Comparison of ENCODE assay signal across 8 cellular contexts in the genomic region with DNA sequence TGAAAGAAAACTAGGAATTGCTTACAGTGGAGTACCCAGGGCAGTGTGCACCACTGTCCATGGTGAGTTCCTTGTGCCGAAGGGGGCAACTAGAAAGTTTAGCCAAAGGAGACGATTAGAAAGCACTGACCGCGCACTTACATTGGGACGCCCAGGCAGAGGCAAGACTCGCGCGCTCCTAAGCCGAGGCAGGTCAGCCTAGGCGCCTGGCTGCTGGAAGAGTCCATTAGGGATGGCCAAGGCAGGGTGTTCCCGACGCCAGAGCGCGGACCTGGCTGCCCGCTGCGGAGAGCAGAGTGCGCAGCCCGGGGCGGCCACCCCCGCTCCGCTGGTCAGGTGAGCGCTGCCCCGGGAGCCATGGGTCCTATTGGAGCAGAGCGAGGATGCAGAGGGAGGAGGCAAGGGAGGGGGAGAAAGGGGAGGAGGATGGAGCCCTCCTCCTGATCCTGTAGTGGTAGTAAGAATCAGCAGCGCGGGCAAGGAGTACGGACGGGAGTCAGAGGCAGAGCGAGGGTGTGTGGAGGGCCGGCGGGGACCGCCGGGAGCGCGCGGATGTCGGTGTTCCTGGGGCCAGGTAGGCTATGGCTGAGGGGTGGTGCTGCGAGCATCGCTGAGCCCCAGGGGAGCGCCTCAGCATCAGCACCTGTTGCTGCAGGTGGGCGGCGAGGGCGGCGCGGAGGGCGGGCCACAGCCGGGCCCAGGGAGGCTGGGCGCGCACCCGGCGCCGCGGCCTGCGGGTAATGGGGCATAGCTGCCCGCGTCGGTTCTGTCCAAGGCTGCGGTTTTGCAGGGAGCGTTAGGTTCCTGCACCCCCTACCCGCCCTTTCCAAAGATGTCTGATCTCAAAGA. TPM values are rescaled to one million over a fixed set of nuclear protein-coding genes. Genes with fewer than 3 reads are reported as not detected.
DNase-seq lines count a peak whose midpoint lies in the region; ATAC-seq, FAIRE-seq and TF ChIP-seq lines count a peak whose summit lies in the region.

A gene with protein sequence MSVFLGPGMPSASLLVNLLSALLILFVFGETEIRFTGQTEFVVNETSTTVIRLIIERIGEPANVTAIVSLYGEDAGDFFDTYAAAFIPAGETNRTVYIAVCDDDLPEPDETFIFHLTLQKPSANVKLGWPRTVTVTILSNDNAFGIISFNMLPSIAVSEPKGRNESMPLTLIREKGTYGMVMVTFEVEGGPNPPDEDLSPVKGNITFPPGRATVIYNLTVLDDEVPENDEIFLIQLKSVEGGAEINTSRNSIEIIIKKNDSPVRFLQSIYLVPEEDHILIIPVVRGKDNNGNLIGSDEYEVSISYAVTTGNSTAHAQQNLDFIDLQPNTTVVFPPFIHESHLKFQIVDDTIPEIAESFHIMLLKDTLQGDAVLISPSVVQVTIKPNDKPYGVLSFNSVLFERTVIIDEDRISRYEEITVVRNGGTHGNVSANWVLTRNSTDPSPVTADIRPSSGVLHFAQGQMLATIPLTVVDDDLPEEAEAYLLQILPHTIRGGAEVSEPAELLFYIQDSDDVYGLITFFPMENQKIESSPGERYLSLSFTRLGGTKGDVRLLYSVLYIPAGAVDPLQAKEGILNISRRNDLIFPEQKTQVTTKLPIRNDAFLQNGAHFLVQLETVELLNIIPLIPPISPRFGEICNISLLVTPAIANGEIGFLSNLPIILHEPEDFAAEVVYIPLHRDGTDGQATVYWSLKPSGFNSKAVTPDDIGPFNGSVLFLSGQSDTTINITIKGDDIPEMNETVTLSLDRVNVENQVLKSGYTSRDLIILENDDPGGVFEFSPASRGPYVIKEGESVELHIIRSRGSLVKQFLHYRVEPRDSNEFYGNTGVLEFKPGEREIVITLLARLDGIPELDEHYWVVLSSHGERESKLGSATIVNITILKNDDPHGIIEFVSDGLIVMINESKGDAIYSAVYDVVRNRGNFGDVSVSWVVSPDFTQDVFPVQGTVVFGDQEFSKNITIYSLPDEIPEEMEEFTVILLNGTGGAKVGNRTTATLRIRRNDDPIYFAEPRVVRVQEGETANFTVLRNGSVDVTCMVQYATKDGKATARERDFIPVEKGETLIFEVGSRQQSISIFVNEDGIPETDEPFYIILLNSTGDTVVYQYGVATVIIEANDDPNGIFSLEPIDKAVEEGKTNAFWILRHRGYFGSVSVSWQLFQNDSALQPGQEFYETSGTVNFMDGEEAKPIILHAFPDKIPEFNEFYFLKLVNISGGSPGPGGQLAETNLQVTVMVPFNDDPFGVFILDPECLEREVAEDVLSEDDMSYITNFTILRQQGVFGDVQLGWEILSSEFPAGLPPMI (N-terminal part only) (plus strand): TSS at position 454 of the 849 bp plus-strand sequence. CDS start 99 bp downstream, at position 553.

- no peaks in the 10 kb centered on the region for H3K36me3 Mint-ChIP-seq in activated CD8-positive, alpha-beta T cell treated with anti-CD3 and anti-CD28 coated beads for 36 hours (ENCODE audit: low read depth)
- no peaks in the 10 kb centered on the region for H3K36me3 Mint-ChIP-seq in nephron (ENCODE audit: low read depth)

- no peak for TF ChIP-seq POLR2A in GM12891 (IDR thresholded peaks at IDR 0.05; ENCODE audit: low read depth, low read length)

- H3K9me3 Mint-ChIP-seq in activated CD8-positive, alpha-beta T cell treated with anti-CD3 and anti-CD28 coated beads for 36 hours, result no peaks in the 10 kb centered on the region
- no peaks in the 10 kb centered on the region for H3K9me3 Mint-ChIP-seq in nephron

- TF ChIP-seq CTCF in A673 (conservative IDR thresholded peaks at IDR 0.05; ENCODE audit: low read depth, low read length), result no peak
- TF ChIP-seq CTCF in activated CD8-positive, alpha-beta T cell treated with anti-CD3 and anti-CD28 coated beads for 36 hours (IDR thresholded peaks at IDR 0.05), result no peak
- TF ChIP-seq CTCF in foreskin fibroblast (IDR thresholded peaks at IDR 0.05; ENCODE audit: low read depth, low read length), result no peak
- TF ChIP-seq CTCF in nephron (IDR thresholded peaks at IDR 0.05; ENCODE audit: unreplicated experiment in 3 of 3), result no peak

- peak; percentile 47 for ATAC-seq in activated CD8-positive, alpha-beta T cell treated with anti-CD3 and anti-CD28 coated beads for 36 hours
- ATAC-seq in GM21390 (IDR thresholded peaks at IDR 0.05; ENCODE audit: unreplicated experiment) (no peak), HG03196 (IDR thresholded peaks at IDR 0.05; ENCODE audit: unreplicated experiment) (no peak)

- CTCF ChIA-PET in A673 (lab: Charles Lee), result no interaction called here
- CTCF ChIA-PET in activated CD8-positive, alpha-beta T cell treated with anti-CD3 and anti-CD28 coated beads for 36 hours (lab: Charles Lee), result no interaction called here

- H3K27me3 ChIP-seq in A673 (replicated peaks; ENCODE audit: insufficient read depth, low read depth, low read length, poor library complexity), result peaks cover 32% of the 10 kb centered on the region

- H3K36me3 ChIP-seq in A673 (ENCODE audit: insufficient read depth, low read length, poor library complexity, severe bottlenecking), result no peaks in the 10 kb centered on the region

- H3K4me3 ChIP-seq in A673 (ENCODE audit: low read depth, low read length, poor library complexity, severe bottlenecking) (peak within 1 kb of the TSS; percentile 40), foreskin fibroblast (ENCODE audit: low read depth in 1 of 2, low read length in 2 of 2) (peak within 1 kb of the TSS in 1 of 2 donors; percentile 33)

- no TSS peak for BruUV-seq in A673 (replicated peaks; lab: Mats Ljungman, UMichigan)

- POLR2A ChIA-PET in A673 (lab: Charles Lee; ENCODE audit: low non-redundant PET), result no interaction called here
- POLR2A ChIA-PET in activated CD8-positive, alpha-beta T cell treated with anti-CD3 and anti-CD28 coated beads for 36 hours (lab: Charles Lee), result no interaction called here

- H3K27ac ChIP-seq in A673 (ENCODE audit: low read depth, low read length, poor library complexity, severe bottlenecking), result no peak within 1 kb of the TSS

- H3K9me3 ChIP-seq in A673 (ENCODE audit: low read depth, low read length, poor library complexity, severe bottlenecking), result no peaks in the 10 kb centered on the region

- H3K27me3 Mint-ChIP-seq in activated CD8-positive, alpha-beta T cell treated with anti-CD3 and anti-CD28 coated beads for 36 hours, result peaks cover 49% of the 10 kb centered on the region
- peaks cover 84% of the 10 kb centered on the region for H3K27me3 Mint-ChIP-seq in nephron (ENCODE audit: low read depth)

- H3K4me1 ChIP-seq in A673 (ENCODE audit: insufficient read depth, low read length, poor library complexity, severe bottlenecking), result no peaks in the 10 kb centered on the region

- peaks cover 7% of the 10 kb centered on the region for H3K4me1 Mint-ChIP-seq in activated CD8-positive, alpha-beta T cell treated with anti-CD3 and anti-CD28 coated beads for 36 hours (ENCODE audit: low read depth)
- H3K4me1 Mint-ChIP-seq in nephron, result peaks cover 11% of the 10 kb centered on the region

- H3K4me3 Mint-ChIP-seq in activated CD8-positive, alpha-beta T cell treated with anti-CD3 and anti-CD28 coated beads for 36 hours, result peak within 1 kb of the TSS; percentile 40
- peak within 1 kb of the TSS; percentile 91 to 93 (median 92) for H3K4me3 Mint-ChIP-seq in nephron

- intact Hi-C loops in A673 (cut with micrococcal nuclease; ENCODE audit: unreplicated experiment), result no loop called here
- intact Hi-C loops in activated CD8-positive, alpha-beta T cell treated with anti-CD3 and anti-CD28 coated beads for 36 hours (cut with micrococcal nuclease), result no loop called here

- DNase-seq in A673 (ENCODE audit: low spot score) (peak; percentile 77), GM12891 (ENCODE audit: insufficient read length, low spot score) (peak; percentile 25), NCI-H1436 (lab: John Stamatoyannopoulos, UW) (peak; percentile 96), foreskin fibroblast (peak; percentile 61 to 66)
- peak; percentile 10 for DNase-seq in activated CD8-positive, alpha-beta T cell treated with anti-CD3 and anti-CD28 coated beads for 36 hours

- H3K27ac Mint-ChIP-seq in activated CD8-positive, alpha-beta T cell treated with anti-CD3 and anti-CD28 coated beads for 36 hours, result no peak within 1 kb of the TSS
- H3K27ac Mint-ChIP-seq in nephron, result peak within 1 kb of the TSS in 2 of 3 experiments; percentile 60 to 91

- peak; percentile 85 for FAIRE-seq in GM12891 (lab: Jason Lieb, UNC)

TF ChIP-seq in GM12891, 5 proteins besides CTCF, POLR2A, EP300 and RAD21:
- TF ChIP-seq SPI1 (IDR thresholded peaks at IDR 0.05; ENCODE audit: low read depth, low read length) (no peak), PAX5 (IDR thresholded peaks at IDR 0.05; ENCODE audit: insufficient read depth, low read length, severe bottlenecking) (no peak), POU2F2 (IDR thresholded peaks at IDR 0.05; ENCODE audit: low read depth, low read length) (no peak), POLR2AphosphoS5 (IDR thresholded peaks at IDR 0.05; ENCODE audit: low read depth, low read length) (no peak), TAF1 (IDR thresholded peaks at IDR 0.05; ENCODE audit: low read depth, low read length) (no peak)

RNA-seq across cellular contexts. Expression of the gene that starts here (rescaled TPM):
- total RNA-seq in A673 (2021), result 4.0 and 6.8 TPM in 2 replicates
- 8.5 TPM for polyA plus RNA-seq in GM12891 (2012; ENCODE audit: low read depth, missing spikeins)
- total RNA-seq in activated CD8-positive, alpha-beta T cell treated with anti-CD3 and anti-CD28 coated beads for 36 hours, result under 1 TPM in 1 of 2 experiments, not detected in 1; 0.18 TPM

Comparison
In these comparisons a context has a peak if more than half of its experiments do, and no peak if none do; other contexts are left out.
1. Peak in DNase-seq and ATAC-seq in activated CD8-positive, alpha-beta T cell treated with anti-CD3 and anti-CD28 coated beads for 36 hours; RNA of the gene not detected or under 1 TPM.
2. DNase-seq: peak in every context shown above with its lines; median percentile 96 in NCI-H1436; 77 in A673; 64 in foreskin fibroblast; 25 in GM12891; 10 in activated CD8-positive, alpha-beta T cell treated with anti-CD3 and anti-CD28 coated beads for 36 hours.